In genomic region chr13:114166381-114167131, GRCh38 we compare ENCODE assay signal across 10 cellular contexts. TPM values are rescaled to one million over a fixed set of nuclear protein-coding genes. Genes with fewer than 3 reads are reported as not detected.
A peak's percentile ranks its signal among the peaks of the same experiment; 100 is the strongest.
DNase-seq lines count a peak whose midpoint lies in the region; ATAC-seq and TF ChIP-seq lines count a peak whose summit lies in the region.
"Had no signal": no experiment of that assay in that cellular context is flagged by ENCODE, and none has a peak within 500 bp of the region (broad histone marks: within the 10 kb centered on the region; RNA-seq: fewer than 3 reads in every experiment).

No MANE protein-coding gene starts in this region.

- H3K4me1 Mint-ChIP-seq in activated T-cell treated with anti-CD3 and anti-CD28 coated beads, Interleukin-2, amount 50 U/mL, for 72 hours (ENCODE audit: low read depth) = peaks cover 34% of the 10 kb centered on the region
- peaks cover 4% of the 10 kb centered on the region for H3K4me1 Mint-ChIP-seq in chondrocyte (ENCODE audit: low read depth)

- no peak for DNase-seq in activated T-cell treated with anti-CD3 and anti-CD28 coated beads, Interleukin-2, amount 50 U/mL, for 72 hours
- no peak for DNase-seq in activated T-cell treated with anti-CD3 and anti-CD28 coated beads for 4 hours
- peak; percentile 67 for DNase-seq in chondrocyte (ENCODE audit: low spot score)
- peak; percentile 81 for DNase-seq in midbrain (lab: John Stamatoyannopoulos, UW)
- no peak for DNase-seq in tibial nerve (ENCODE audit: low spot score in 2 of 2)
- DNase-seq in NCI-H1930 (lab: John Stamatoyannopoulos, UW) = no peak
- no peak for DNase-seq in NCI-H345 treated with DMSO at 0.1 percent for 48 hours (lab: John Stamatoyannopoulos, UW; ENCODE audit: unreplicated experiment)
- DNase-seq: activated naive CD4-positive, alpha-beta T cell had no signal

- no peaks in the 10 kb centered on the region for H3K9me3 ChIP-seq in tibial nerve

- peaks cover 0 to 34% (median 13%) of the 10 kb centered on the region in 4 donors for H3K4me1 ChIP-seq in tibial nerve

- H3K36me3 Mint-ChIP-seq in activated T-cell treated with anti-CD3 and anti-CD28 coated beads, Interleukin-2, amount 50 U/mL, for 72 hours (ENCODE audit: insufficient read depth in 2 of 2) = peaks cover 0 to under 1% of the 10 kb centered on the region in 2 donors
- H3K36me3 Mint-ChIP-seq in chondrocyte (ENCODE audit: low read depth) = no peaks in the 10 kb centered on the region

- ATAC-seq in activated T-cell treated with anti-CD3 and anti-CD28 coated beads, Interleukin-2, amount 50 U/mL, for 72 hours (replicated peaks in 1 of 2) = peak; percentile 41 to 48

- H3K9me3 Mint-ChIP-seq in activated T-cell treated with anti-CD3 and anti-CD28 coated beads, Interleukin-2, amount 50 U/mL, for 72 hours = peaks cover 0 to 2% of the 10 kb centered on the region in 2 donors
- H3K9me3 Mint-ChIP-seq in chondrocyte (ENCODE audit: low read depth) = no peaks in the 10 kb centered on the region

- H3K27ac Mint-ChIP-seq in activated T-cell treated with anti-CD3 and anti-CD28 coated beads, Interleukin-2, amount 50 U/mL, for 72 hours = no peak overlapping the region
- no peak overlapping the region for H3K27ac Mint-ChIP-seq in chondrocyte (ENCODE audit: unreplicated experiment)

- H3K4me3 ChIP-seq in tibial nerve = no peak overlapping the region

- no peaks in the 10 kb centered on the region for H3K27me3 Mint-ChIP-seq in activated T-cell treated with anti-CD3 and anti-CD28 coated beads, Interleukin-2, amount 50 U/mL, for 72 hours (ENCODE audit: low read depth)
- peaks cover 14% of the 10 kb centered on the region for H3K27me3 Mint-ChIP-seq in chondrocyte (ENCODE audit: low read depth)

- no peaks in the 10 kb centered on the region for H3K36me3 ChIP-seq in tibial nerve

- WGBS in tibial nerve, 2 donors = 31% methylated on average over 11 to 20 of the region's 20 CpGs

- peak overlapping the region in 1 of 2 donors; percentile 10 for H3K4me3 Mint-ChIP-seq in activated T-cell treated with anti-CD3 and anti-CD28 coated beads, Interleukin-2, amount 50 U/mL, for 72 hours
- no peak overlapping the region for H3K4me3 Mint-ChIP-seq in chondrocyte (ENCODE audit: unreplicated experiment)

- TF ChIP-seq POLR2A in tibial nerve (IDR thresholded peaks at IDR 0.05) = no peak

- TF ChIP-seq CTCF in chondrocyte (IDR thresholded peaks at IDR 0.05) = no peak
- TF ChIP-seq CTCF in tibial nerve (IDR thresholded peaks at IDR 0.05) = no peak

- H3K27ac ChIP-seq in temporal lobe (ENCODE audit: low read depth, low read length) (peak overlapping the region; percentile 59), tibial nerve (peak overlapping the region in 2 of 4 donors; percentile 68 to 72)

- peaks cover 0 to 10% of the 10 kb centered on the region in 2 donors for H3K27me3 ChIP-seq in tibial nerve

- peak in 1 of 2 donors; percentile 51 for TF ChIP-seq EP300 in tibial nerve (IDR thresholded peaks at IDR 0.05)

RNA-seq across cellular contexts. Expression of gene CFAP97D2, which starts 12.5 kb away (rescaled TPM):
- total RNA-seq in activated T-cell treated with anti-CD3 and anti-CD28 coated beads, Interleukin-2, amount 50 U/mL, for 72 hours = 1 to 10 TPM in 1 of 2 donors, under 1 TPM in 1; 0.36 to 1.1 TPM
- not detected in 3 replicates for total RNA-seq in chondrocyte
- total RNA-seq in temporal lobe = not detected
- total RNA-seq in tibial nerve = not detected
- total RNA-seq: IMR-90 had no signal

RNA-seq across cellular contexts. Expression of gene RASA3, which starts 34.1 kb away (rescaled TPM):
- total RNA-seq in activated T-cell treated with anti-CD3 and anti-CD28 coated beads, Interleukin-2, amount 50 U/mL, for 72 hours = 10 to 100 TPM; 39.2 to 48.9 TPM
- total RNA-seq in chondrocyte (29.9 to 40.0 TPM (median 31.2 TPM) in 3 replicates), temporal lobe (13.3 TPM), tibial nerve (10 to 100 TPM; 36.2 to 63.3 (median 46.3) TPM)

Comparison
In these comparisons a context has a peak if more than half of its experiments do, and no peak if none do; other contexts are left out.
1. DNase-seq: peak in chondrocyte (single experiment) and midbrain (single experiment); none in activated T-cell treated with anti-CD3 and anti-CD28 coated beads, Interleukin-2, amount 50 U/mL, for 72 hours (0 of 2), activated T-cell treated with anti-CD3 and anti-CD28 coated beads for 4 hours (single experiment), tibial nerve (0 of 2), NCI-H1930 (0 of 2) and NCI-H345 treated with DMSO at 0.1 percent for 48 hours (single experiment).